Comparison of ENCODE assay signal across 28 cellular contexts in genomic region chr14:68501171-68501570, GRCh38.
DNase-seq lines count a peak whose midpoint lies in the region; ATAC-seq, FAIRE-seq and TF ChIP-seq lines count a peak whose summit lies in the region.
"Had no signal": no experiment of that assay in that cellular context is flagged by ENCODE, and none has a peak within 500 bp of the region (broad histone marks: within the 10 kb centered on the region; RNA-seq: fewer than 3 reads in every experiment).

No MANE protein-coding gene starts in this region.

- TF ChIP-seq CTCF in liver (IDR thresholded peaks at IDR 0.05; ENCODE audit: low read depth, low read length, missing input control), result no peak
- TF ChIP-seq CTCF in HepG2 (CRISPR knock-in tag; IDR thresholded peaks at IDR 0.05), result no peak
- TF ChIP-seq CTCF in esophagus squamous epithelium (IDR thresholded peaks at IDR 0.05), result no peak
- no peak for TF ChIP-seq CTCF in neural crest cell (conservative IDR thresholded peaks at IDR 0.05)

- H3K9me3 Mint-ChIP-seq in neural crest cell, result no peaks in the 10 kb centered on the region
- no peaks in the 10 kb centered on the region for H3K9me3 Mint-ChIP-seq in activated naive CD8-positive, alpha-beta T cell treated with anti-CD3 and anti-CD28 coated beads for 36 hours
- H3K9me3 Mint-ChIP-seq: activated T-cell treated with anti-CD3 and anti-CD28 coated beads, Interleukin-2, amount 50 U/mL, for 24 hours; natural killer cell treated with Interleukin-12 subunit alpha and Interleukin-12 subunit beta and Interleukin-15 and Interleukin-18, amount 100 ng/mL, for 72 hours; T-helper 1 cell treated with Interleukin-12 subunit alpha and Interleukin-12 subunit beta and Interleukin-4 antibody, amounts not matched to agents 30 μg/mL and 1 μg/mL, for 36 hours had no signal

- H3K4me1 ChIP-seq in liver (ENCODE audit: control insufficient read depth in 4 of 4, insufficient read depth in 4 of 4, low read length in 3 of 4) (peaks cover 0 to under 1% (median 0%) of the 10 kb centered on the region in 4 donors), HepG2 (ENCODE audit: insufficient read depth, low read length) (peaks cover 15% of the 10 kb centered on the region), esophagus squamous epithelium (peaks cover 16 to 48% (median 18%) of the 10 kb centered on the region in 3 donors), aorta (ENCODE audit: control insufficient read depth in 1 of 2, insufficient read depth in 2 of 2, low read length in 2 of 2) (no peaks in the 10 kb centered on the region)

- H3K27ac Mint-ChIP-seq in neural crest cell (ENCODE audit: unreplicated experiment), result peak overlapping the region; percentile 29
- H3K27ac Mint-ChIP-seq in activated naive CD8-positive, alpha-beta T cell treated with anti-CD3 and anti-CD28 coated beads for 36 hours, result no peak overlapping the region
- H3K27ac Mint-ChIP-seq: activated T-cell treated with anti-CD3 and anti-CD28 coated beads, Interleukin-2, amount 50 U/mL, for 24 hours; natural killer cell treated with Interleukin-12 subunit alpha and Interleukin-12 subunit beta and Interleukin-15 and Interleukin-18, amount 100 ng/mL, for 72 hours; T-helper 1 cell treated with Interleukin-12 subunit alpha and Interleukin-12 subunit beta and Interleukin-4 antibody, amounts not matched to agents 30 μg/mL and 1 μg/mL, for 36 hours had no signal

- intact Hi-C loops in HepG2 (cut with micrococcal nuclease; ENCODE audit: unreplicated experiment) (no loop called here), esophagus squamous epithelium (cut with DNase I) (no loop called here), aorta (cut with DNase I) (no loop called here)

- in situ Hi-C loops in HepG2 (cut with HindIII; ENCODE audit: extremely low pct_ligation_motif_present, low pct_unique_long_range_greater_than_20kb), result no loop called here

- TF ChIP-seq EP300 in HepG2 (IDR thresholded peaks at IDR 0.05; ENCODE audit: low read depth in 2 of 2, low read length in 2 of 2), result no peak
- no peak for TF ChIP-seq EP300 in HepG2 (CRISPR knock-in tag; IDR thresholded peaks at IDR 0.05; ENCODE audit: borderline replicate concordance)

- peak overlapping the region; percentile 10 for H3K4me3 Mint-ChIP-seq in neural crest cell
- no peak overlapping the region for H3K4me3 Mint-ChIP-seq in activated naive CD8-positive, alpha-beta T cell treated with anti-CD3 and anti-CD28 coated beads for 36 hours
- H3K4me3 Mint-ChIP-seq: activated T-cell treated with anti-CD3 and anti-CD28 coated beads, Interleukin-2, amount 50 U/mL, for 24 hours; natural killer cell treated with Interleukin-12 subunit alpha and Interleukin-12 subunit beta and Interleukin-15 and Interleukin-18, amount 100 ng/mL, for 72 hours; T-helper 1 cell treated with Interleukin-12 subunit alpha and Interleukin-12 subunit beta and Interleukin-4 antibody, amounts not matched to agents 30 μg/mL and 1 μg/mL, for 36 hours had no signal

- no peak overlapping the region for H2AFZ ChIP-seq in HepG2 (ENCODE audit: low read length)

- H3K4me2 ChIP-seq in HepG2 (ENCODE audit: low read depth, low read length), result no peak overlapping the region

- TF ChIP-seq RAD21 in liver (IDR thresholded peaks at IDR 0.05) (peak; percentile 10 to 31), HepG2 (CRISPR knock-in tag; IDR thresholded peaks at IDR 0.05) (no peak)

- no peaks in the 10 kb centered on the region for H3K36me3 Mint-ChIP-seq in neural crest cell (ENCODE audit: low read depth)
- peaks cover 2% of the 10 kb centered on the region for H3K36me3 Mint-ChIP-seq in activated naive CD8-positive, alpha-beta T cell treated with anti-CD3 and anti-CD28 coated beads for 36 hours
- H3K36me3 Mint-ChIP-seq: natural killer cell treated with Interleukin-12 subunit alpha and Interleukin-12 subunit beta and Interleukin-15 and Interleukin-18, amount 100 ng/mL, for 72 hours had no signal

- no TSS peak for BruUV-seq in HepG2 (replicated peaks; lab: Mats Ljungman, UMichigan)

- DNase-seq in HepG2 (ENCODE audit: low spot score) (no peak), esophagus squamous epithelium (lab: John Stamatoyannopoulos, UW) (no peak), neural crest cell (ENCODE audit: low read depth, low spot score) (no peak), aorta (no peak), H4 (ENCODE audit: low spot score) (no peak), NCI-H1436 (lab: John Stamatoyannopoulos, UW) (no peak)
- DNase-seq in activated naive CD8-positive, alpha-beta T cell treated with anti-CD3 and anti-CD28 coated beads for 36 hours, result no peak
- DNase-seq: activated CD4-positive, alpha-beta T cell treated with anti-CD3 and anti-CD28 coated beads for 4 hours; activated CD8-positive, alpha-beta memory T cell treated with anti-CD3 and anti-CD28 coated beads for 24 hours; activated naive CD4-positive, alpha-beta T cell; activated T-cell treated with anti-CD3 and anti-CD28 coated beads, Interleukin-2, amount 50 U/mL, for 24 hours; amniotic stem cell; Calu3; H7; Karpas-422; kidney glomerular epithelial cell; NCI-H146; NCI-H510A; NK-92 treated with Interleukin-12 subunit alpha and Interleukin-12 subunit beta, amount 100 ng/mL, for 24 hours; stimulated activated CD8-positive, alpha-beta memory T cell treated with anti-CD3 and anti-CD28 coated beads, Interleukin-4, amount 100 ng/mL, for 48 hours had no signal

- 88% methylated on average over 3 of the region's 3 CpGs for WGBS in liver
- 60% methylated on average over 2 of the region's 3 CpGs for WGBS in HepG2 (ENCODE audit: low lambda C conversion rate)
- WGBS in esophagus squamous epithelium, 2 donors, result 86% methylated on average over 1 of the region's 3 CpGs; no CpG with 5 or more reads in 1 of the 2 donors
- 94 to 98% methylated on average over 3 of the region's 3 CpGs for WGBS in aorta, 2 donors

- H3K36me3 ChIP-seq in liver (ENCODE audit: control insufficient read depth in 4 of 4, insufficient read depth in 3 of 4, low read depth in 1 of 4, low read length in 3 of 4) (no peaks in the 10 kb centered on the region), HepG2 (replicated peaks in 1 of 2; ENCODE audit: control insufficient read depth in 1 of 2, insufficient read depth in 2 of 2, low read length in 2 of 2) (no peaks in the 10 kb centered on the region), esophagus squamous epithelium (no peaks in the 10 kb centered on the region), aorta (ENCODE audit: control insufficient read depth in 1 of 2, insufficient read depth in 2 of 2, low read length in 1 of 2) (no peaks in the 10 kb centered on the region)
- H3K36me3 ChIP-seq: Peyer's patch had no signal

- CTCF ChIA-PET in HepG2 (lab: Yijun Ruan, JAX; ENCODE audit: low intra/inter-chr PET ratio, low total read pairs), result no interaction called here

- H3K27ac ChIP-seq in liver (ENCODE audit: low read depth in 1 of 2, low read length in 2 of 2), result no peak overlapping the region
- no peak overlapping the region for H3K27ac ChIP-seq in HepG2 (ENCODE audit: extremely low read length, insufficient read depth, low read length)
- H3K27ac ChIP-seq in esophagus squamous epithelium, result peak overlapping the region; percentile 11 to 65 (median 34)
- no peak overlapping the region for H3K27ac ChIP-seq in aorta (ENCODE audit: low read depth in 1 of 2, low read length in 2 of 2)
- H3K27ac ChIP-seq: Peyer's patch had no signal

- H3K27me3 ChIP-seq in liver (ENCODE audit: control insufficient read depth in 4 of 4, insufficient read depth in 4 of 4, low read length in 3 of 4) (no peaks in the 10 kb centered on the region), HepG2 (ENCODE audit: control insufficient read depth in 1 of 2, insufficient read depth in 2 of 2, low read length in 2 of 2) (no peaks in the 10 kb centered on the region), esophagus squamous epithelium (no peaks in the 10 kb centered on the region), aorta (ENCODE audit: control insufficient read depth in 1 of 2, insufficient read depth in 2 of 2, low read length in 1 of 2) (no peaks in the 10 kb centered on the region)
- H3K27me3 ChIP-seq: Peyer's patch had no signal

- POLR2A ChIA-PET in HepG2 (lab: Yijun Ruan, JAX), result no interaction called here

- H3K4me3 ChIP-seq in liver (ENCODE audit: low read depth in 1 of 3, low read length in 3 of 3), result no peak overlapping the region
- no peak overlapping the region for H3K4me3 ChIP-seq in HepG2 (replicated peaks in 1 of 3; ENCODE audit: insufficient read depth in 1 of 3, low read depth in 2 of 3, low read length in 3 of 3)
- H3K4me3 ChIP-seq in esophagus squamous epithelium, result no peak overlapping the region
- no peak overlapping the region for H3K4me3 ChIP-seq in aorta (ENCODE audit: low read length in 2 of 2)
- H3K4me3 ChIP-seq: GM12878, Peyer's patch had no signal

- H3K9me3 ChIP-seq in liver (ENCODE audit: control insufficient read depth in 4 of 4, low read length in 3 of 4) (no peaks in the 10 kb centered on the region), HepG2 (ENCODE audit: low read length) (no peaks in the 10 kb centered on the region), esophagus squamous epithelium (no peaks in the 10 kb centered on the region), aorta (ENCODE audit: control insufficient read depth, low read length) (no peaks in the 10 kb centered on the region)
- H3K9me3 ChIP-seq: Peyer's patch had no signal

- FAIRE-seq in HepG2 (lab: Jason Lieb, UNC), result no peak
- FAIRE-seq: A204.1, bronchial epithelial cell, colon, GM12878 had no signal

- ATAC-seq in HepG2 (no peak), aorta (ENCODE audit: low FRiP score) (peak; percentile 6)
- ATAC-seq: GM12878; natural killer cell treated with Interleukin-12 subunit alpha and Interleukin-12 subunit beta and Interleukin-15 and Interleukin-18, amount 100 ng/mL, for 72 hours had no signal

- H4K20me1 ChIP-seq in HepG2 (ENCODE audit: insufficient read depth, low read length), result no peaks in the 10 kb centered on the region

- peaks cover 90% of the 10 kb centered on the region for H3K4me1 Mint-ChIP-seq in neural crest cell
- peaks cover 26% of the 10 kb centered on the region for H3K4me1 Mint-ChIP-seq in activated naive CD8-positive, alpha-beta T cell treated with anti-CD3 and anti-CD28 coated beads for 36 hours

- TF ChIP-seq POLR2A in HepG2 (IDR thresholded peaks at IDR 0.05; ENCODE audit: insufficient read depth in 1 of 2, low read depth in 2 of 2, low read length in 2 of 2), result no peak
- TF ChIP-seq POLR2A in esophagus squamous epithelium (IDR thresholded peaks at IDR 0.05), result no peak

- H3K79me2 ChIP-seq in HepG2 (ENCODE audit: insufficient read depth, low read length), result no peaks in the 10 kb centered on the region

- H3K27me3 Mint-ChIP-seq in neural crest cell (ENCODE audit: low read depth), result no peaks in the 10 kb centered on the region
- no peaks in the 10 kb centered on the region for H3K27me3 Mint-ChIP-seq in activated naive CD8-positive, alpha-beta T cell treated with anti-CD3 and anti-CD28 coated beads for 36 hours
- H3K27me3 Mint-ChIP-seq: activated T-cell treated with anti-CD3 and anti-CD28 coated beads, Interleukin-2, amount 50 U/mL, for 24 hours had no signal

- H3K9ac ChIP-seq in liver (ENCODE audit: low read depth in 1 of 2, low read length in 2 of 2) (no peak overlapping the region), HepG2 (ENCODE audit: insufficient read depth, low read depth, low read length) (no peak overlapping the region)

TF ChIP-seq in liver, 16 proteins besides CTCF, POLR2A, EP300 and RAD21 (continues in another document):
- no peak for TF ChIP-seq GABPA (IDR thresholded peaks at IDR 0.05 in 1 of 2, conservative IDR thresholded peaks at IDR 0.05 in 1 of 2)
- TF ChIP-seq FOXA1 (IDR thresholded peaks at IDR 0.05), result no peak

TF ChIP-seq in HepG2, 621 proteins besides CTCF, POLR2A, EP300 and RAD21 (continues in another document):
- no peak for TF ChIP-seq ZNF792 (CRISPR knock-in tag; IDR thresholded peaks at IDR 0.05)

Comparison
In these comparisons a context has a peak if more than half of its experiments do, and no peak if none do; other contexts are left out.
1. H3K27ac ChIP-seq: peak in esophagus squamous epithelium (4 of 4); none in liver (0 of 2), HepG2 (single experiment) and aorta (0 of 2).